In the genomic region with DNA sequence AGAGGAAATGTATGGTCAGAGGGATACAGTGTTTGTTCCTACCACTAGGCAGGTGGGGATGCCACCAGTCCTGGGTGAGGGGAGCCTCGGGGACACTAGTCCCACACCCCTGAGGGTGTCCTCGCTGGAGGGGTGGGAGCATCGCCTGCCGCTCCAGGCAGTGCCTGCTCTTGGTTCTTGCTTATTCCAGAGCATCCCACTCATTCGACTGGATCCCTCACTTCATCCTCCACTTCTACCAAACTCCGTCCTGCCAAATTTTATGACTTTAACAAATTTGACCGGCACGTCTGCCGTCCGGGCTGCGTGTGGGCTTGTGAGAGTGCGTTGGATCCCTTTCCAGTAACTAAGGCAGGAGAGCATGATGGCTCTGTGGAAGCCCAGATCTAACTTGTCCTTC, we compare ENCODE assay signal across 16 cellular contexts. TPM values are rescaled to one million over a fixed set of nuclear protein-coding genes. Genes with fewer than 3 reads are reported as not detected.
DNase-seq lines count a peak whose midpoint lies in the region; ATAC-seq and TF ChIP-seq lines count a peak whose summit lies in the region.
"Had no signal": no experiment of that assay in that cellular context is flagged by ENCODE, and none has a peak within 500 bp of the region (broad histone marks: within the 10 kb centered on the region; RNA-seq: fewer than 3 reads in every experiment).

No MANE protein-coding gene starts in this region.

- no peak for TF ChIP-seq CTCF in brain (conservative IDR thresholded peaks at IDR 0.05)
- no peak for TF ChIP-seq CTCF in neural progenitor cell (IDR thresholded peaks at IDR 0.05)
- no peak for TF ChIP-seq CTCF in thoracic aorta (IDR thresholded peaks at IDR 0.05)

- H3K36me3 Mint-ChIP-seq in brain: no peaks in the 10 kb centered on the region
- no peaks in the 10 kb centered on the region for H3K36me3 Mint-ChIP-seq in neural progenitor cell

- intact Hi-C loops in left cardiac atrium (cut with DNase I): no loop called here

- H2AFZ ChIP-seq in neural progenitor cell (replicated peaks): no peak overlapping the region

- H3K4me1 ChIP-seq in neural progenitor cell: peaks cover 10% of the 10 kb centered on the region
- peaks cover 26 to 60% of the 10 kb centered on the region in 2 donors for H3K4me1 ChIP-seq in thoracic aorta (ENCODE audit: control insufficient read depth in 1 of 2, low read depth in 2 of 2)

- H3K27me3 ChIP-seq in neural progenitor cell (no peaks in the 10 kb centered on the region), thoracic aorta (replicated peaks; ENCODE audit: insufficient read depth) (no peaks in the 10 kb centered on the region)
- H3K27me3 ChIP-seq: MG63 had no signal

- H3F3A ChIP-seq in neural progenitor cell (ENCODE audit: low read depth): no peaks in the 10 kb centered on the region

- no peaks in the 10 kb centered on the region for H4K20me1 ChIP-seq in neural progenitor cell (ENCODE audit: low read depth)

- DNase-seq in left cardiac atrium (no peak), neural progenitor cell (ENCODE audit: low spot score) (no peak), thoracic aorta (ENCODE audit: low spot score) (no peak), NCI-H2171 treated with DMSO at 0.1 percent for 48 hours (lab: John Stamatoyannopoulos, UW) (no peak)
- DNase-seq in stimulated activated naive CD4-positive, alpha-beta T cell (lab: John Stamatoyannopoulos, UW): no peak
- DNase-seq: AML-193, Calu3, H7, NCI-H526 treated with DMSO at 0.1 percent for 48 hours, OCI-M1, small intestine had no signal

- H3K79me2 ChIP-seq in neural progenitor cell (ENCODE audit: low read depth): no peaks in the 10 kb centered on the region

- ATAC-seq in left cardiac atrium: peak; percentile 3 to 5
- no peak for ATAC-seq in thoracic aorta (ENCODE audit: insufficient number of reproducible peaks, low FRiP score, low read depth)
- ATAC-seq in GM21825 (IDR thresholded peaks at IDR 0.05; ENCODE audit: unreplicated experiment): no peak
- ATAC-seq in HG02759 (IDR thresholded peaks at IDR 0.05; ENCODE audit: unreplicated experiment): no peak
- ATAC-seq: stimulated activated memory B cell treated with anti-CD40 and anti-IgM and Interleukin-4, amounts not matched to agents 10 μg/mL and 1 μg/mL and 100 μg/mL, for 72 hours had no signal

- H3K9me3 ChIP-seq in neural progenitor cell (ENCODE audit: low read depth): no peaks in the 10 kb centered on the region
- no peaks in the 10 kb centered on the region for H3K9me3 ChIP-seq in thoracic aorta
- H3K9me3 ChIP-seq: MG63 had no signal

- no peaks in the 10 kb centered on the region for H3K9me3 Mint-ChIP-seq in brain
- H3K9me3 Mint-ChIP-seq in neural progenitor cell: no peaks in the 10 kb centered on the region
- H3K9me3 Mint-ChIP-seq: stimulated activated memory B cell treated with anti-CD40 and anti-IgM and Interleukin-4, amounts not matched to agents 10 μg/mL and 1 μg/mL and 100 μg/mL, for 72 hours had no signal

- H3K27ac Mint-ChIP-seq in brain (peak overlapping the region; percentile 27 to 97 (median 96)), neural progenitor cell (peak overlapping the region; percentile 72)
- H3K27ac Mint-ChIP-seq: stimulated activated memory B cell treated with anti-CD40 and anti-IgM and Interleukin-4, amounts not matched to agents 10 μg/mL and 1 μg/mL and 100 μg/mL, for 72 hours had no signal

- no peak overlapping the region for H3K4me2 ChIP-seq in neural progenitor cell

- H3K27ac ChIP-seq in neural progenitor cell: no peak overlapping the region
- peak overlapping the region; percentile 71 to 85 for H3K27ac ChIP-seq in thoracic aorta

- H3K4me1 Mint-ChIP-seq in brain (peaks cover 87% of the 10 kb centered on the region), neural progenitor cell (peaks cover 40% of the 10 kb centered on the region)

- H3K36me3 ChIP-seq in neural progenitor cell (no peaks in the 10 kb centered on the region), thoracic aorta (no peaks in the 10 kb centered on the region)

- peak overlapping the region in 2 of 5 experiments; percentile 5 to 12 for H3K4me3 Mint-ChIP-seq in brain
- H3K4me3 Mint-ChIP-seq in neural progenitor cell: no peak overlapping the region
- H3K4me3 Mint-ChIP-seq: stimulated activated memory B cell treated with anti-CD40 and anti-IgM and Interleukin-4, amounts not matched to agents 10 μg/mL and 1 μg/mL and 100 μg/mL, for 72 hours had no signal

- H3K4me3 ChIP-seq in neural progenitor cell (no peak overlapping the region), thoracic aorta (peak overlapping the region; percentile 52)
- H3K4me3 ChIP-seq: MG63 had no signal

- H3K27me3 Mint-ChIP-seq in brain: peaks cover 8% of the 10 kb centered on the region
- peaks cover 9% of the 10 kb centered on the region for H3K27me3 Mint-ChIP-seq in neural progenitor cell (ENCODE audit: insufficient read depth, low read depth)
- H3K27me3 Mint-ChIP-seq: stimulated activated memory B cell treated with anti-CD40 and anti-IgM and Interleukin-4, amounts not matched to agents 10 μg/mL and 1 μg/mL and 100 μg/mL, for 72 hours had no signal

- no peak overlapping the region for H3K9ac ChIP-seq in neural progenitor cell

RNA-seq across cellular contexts. Expression of gene MGLL, which starts 34.8 kb away (rescaled TPM):
- polyA plus RNA-seq in brain (ENCODE audit: insufficient read depth, low read depth, low replicate concordance): 58.2 TPM
- total RNA-seq in left cardiac atrium (100 to 1,000 TPM in 1 of 2 donors, 10 to 100 TPM in 1; 95.4 to 122 TPM), neural progenitor cell (ENCODE audit: low replicate concordance) (0.12 and 0.15 TPM in 2 replicates), thoracic aorta (10 to 100 TPM; 57.6 to 71.8 TPM)

Comparison
In these comparisons a context has a peak if more than half of its experiments do, and no peak if none do; other contexts are left out.
1. ATAC-seq: peak in left cardiac atrium (2 of 2); none in thoracic aorta (single experiment), GM21825 (single experiment) and HG02759 (single experiment).
2. RNA of gene MGLL, which starts 34.8 kb away (total RNA-seq): 95.4 to 122 TPM in left cardiac atrium and 57.6 to 71.8 TPM in thoracic aorta; 0.12 to 0.15 TPM in neural progenitor cell; every median in the first group is over 10 times any median in the second.